1 cellular context compared by ENCODE assay signal in the genomic region with DNA sequence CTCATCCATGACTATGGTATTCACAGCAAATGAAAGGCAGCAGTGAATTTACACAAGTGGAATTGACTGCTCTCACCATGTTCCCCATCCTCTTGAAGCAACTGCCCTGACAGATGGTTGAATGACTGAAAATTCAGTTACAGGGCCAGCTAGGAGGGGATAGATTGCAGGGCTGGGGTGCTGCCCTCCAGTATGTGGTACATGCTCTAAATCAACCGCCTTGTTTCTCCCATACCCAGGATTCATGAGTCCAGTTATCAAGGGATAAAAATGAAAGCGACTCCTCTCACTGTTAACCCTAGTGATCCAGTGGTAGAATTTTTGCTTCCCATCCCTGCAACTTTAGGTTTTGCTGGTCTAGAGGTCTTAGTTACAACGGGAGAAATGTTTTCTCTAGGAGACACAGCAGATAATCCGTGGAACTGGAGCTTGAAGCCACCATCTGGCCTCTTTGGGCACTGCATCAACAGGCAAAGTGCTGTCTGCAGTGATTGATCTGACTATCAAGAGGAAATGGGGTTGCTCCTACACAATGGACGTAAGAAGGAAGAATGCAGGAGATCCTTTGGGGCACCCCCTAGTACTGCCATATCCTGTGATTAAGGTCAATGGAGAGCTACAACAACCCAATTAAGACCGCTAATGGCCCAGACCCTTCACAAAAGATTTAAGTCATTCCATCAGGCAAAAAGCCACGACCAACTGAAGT.
TF ChIP-seq lines count a peak whose summit lies in the region.

No MANE protein-coding gene starts in this region.

TF ChIP-seq in GM12878, 131 proteins besides CTCF, POLR2A, EP300 and RAD21 (continued from another document and continues in another):
- TF ChIP-seq, protein P1, sequence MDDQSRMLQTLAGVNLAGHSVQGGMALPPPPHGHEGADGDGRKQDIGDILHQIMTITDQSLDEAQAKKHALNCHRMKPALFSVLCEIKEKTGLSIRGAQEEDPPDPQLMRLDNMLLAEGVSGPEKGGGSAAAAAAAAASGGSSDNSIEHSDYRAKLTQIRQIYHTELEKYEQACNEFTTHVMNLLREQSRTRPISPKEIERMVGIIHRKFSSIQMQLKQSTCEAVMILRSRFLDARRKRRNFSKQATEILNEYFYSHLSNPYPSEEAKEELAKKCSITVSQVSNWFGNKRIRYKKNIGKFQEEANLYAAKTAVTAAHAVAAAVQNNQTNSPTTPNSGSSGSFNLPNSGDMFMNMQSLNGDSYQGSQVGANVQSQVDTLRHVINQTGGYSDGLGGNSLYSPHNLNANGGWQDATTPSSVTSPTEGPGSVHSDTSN (IDR thresholded peaks at IDR 0.05; ENCODE audit: insufficient replicate concordance, low read depth, low read length): peak; percentile 78
- no peak for TF ChIP-seq ZBED1 (IDR thresholded peaks at IDR 0.05; ENCODE audit: borderline replicate concordance)
- no peak for TF ChIP-seq BHLHE40 (IDR thresholded peaks at IDR 0.05; ENCODE audit: borderline replicate concordance in 1 of 2, low read depth in 2 of 2, low read length in 1 of 2)
- TF ChIP-seq MAX (IDR thresholded peaks at IDR 0.05; ENCODE audit: low read depth, low read length): no peak
- TF ChIP-seq ZNF274 (IDR thresholded peaks at IDR 0.05; ENCODE audit: insufficient read depth, insufficient read length): no peak
- TF ChIP-seq, protein P2, sequence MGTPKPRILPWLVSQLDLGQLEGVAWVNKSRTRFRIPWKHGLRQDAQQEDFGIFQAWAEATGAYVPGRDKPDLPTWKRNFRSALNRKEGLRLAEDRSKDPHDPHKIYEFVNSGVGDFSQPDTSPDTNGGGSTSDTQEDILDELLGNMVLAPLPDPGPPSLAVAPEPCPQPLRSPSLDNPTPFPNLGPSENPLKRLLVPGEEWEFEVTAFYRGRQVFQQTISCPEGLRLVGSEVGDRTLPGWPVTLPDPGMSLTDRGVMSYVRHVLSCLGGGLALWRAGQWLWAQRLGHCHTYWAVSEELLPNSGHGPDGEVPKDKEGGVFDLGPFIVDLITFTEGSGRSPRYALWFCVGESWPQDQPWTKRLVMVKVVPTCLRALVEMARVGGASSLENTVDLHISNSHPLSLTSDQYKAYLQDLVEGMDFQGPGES (IDR thresholded peaks at IDR 0.05): no peak
- TF ChIP-seq IKZF1 (conservative IDR thresholded peaks at IDR 0.05): no peak
- TF ChIP-seq ESRRA (IDR thresholded peaks at IDR 0.05; ENCODE audit: low read length): no peak
- no peak for TF ChIP-seq ZNF24 (IDR thresholded peaks at IDR 0.05)
- no peak for TF ChIP-seq JUNB (IDR thresholded peaks at IDR 0.05)
- no peak; a peak in 1 of 4 replicates for TF ChIP-seq IKZF2 (IDR thresholded peaks at IDR 0.05)
- no peak for TF ChIP-seq MEF2B (IDR thresholded peaks at IDR 0.05; ENCODE audit: partially characterized antibody, poor library complexity, severe bottlenecking)
- TF ChIP-seq STAT3 (IDR thresholded peaks at IDR 0.05; ENCODE audit: low read depth, low read length): no peak
- TF ChIP-seq FOS (IDR thresholded peaks at IDR 0.05; ENCODE audit: borderline replicate concordance, extremely low read depth, insufficient read length): no peak
- TF ChIP-seq SMARCA5 (IDR thresholded peaks at IDR 0.05): no peak
- no peak for TF ChIP-seq SREBF1 (IDR thresholded peaks at IDR 0.05; ENCODE audit: low read length)
- no peak for TF ChIP-seq BCL11A (IDR thresholded peaks at IDR 0.05; ENCODE audit: low read depth, low read length)
- TF ChIP-seq NRF1 (conservative IDR thresholded peaks at IDR 0.05; ENCODE audit: low read depth, low read length): no peak
- TF ChIP-seq MYB (IDR thresholded peaks at IDR 0.05; ENCODE audit: borderline replicate concordance, low read depth, low read length): no peak
- TF ChIP-seq SMAD5 (IDR thresholded peaks at IDR 0.05; ENCODE audit: low read depth): no peak
- peak; percentile 28; the same call in 1 of the 2 replicates for TF ChIP-seq IRF4 (IDR thresholded peaks at IDR 0.05; ENCODE audit: low read depth, low read length)
- TF ChIP-seq TCF7 (IDR thresholded peaks at IDR 0.05; ENCODE audit: borderline replicate concordance): no peak
- no peak for TF ChIP-seq HSF1 (IDR thresholded peaks at IDR 0.05; ENCODE audit: low read depth, low read length)
- no peak for TF ChIP-seq PAX8 (IDR thresholded peaks at IDR 0.05)
- no peak for TF ChIP-seq FOXK2 (IDR thresholded peaks at IDR 0.05)
- TF ChIP-seq, protein P3, sequence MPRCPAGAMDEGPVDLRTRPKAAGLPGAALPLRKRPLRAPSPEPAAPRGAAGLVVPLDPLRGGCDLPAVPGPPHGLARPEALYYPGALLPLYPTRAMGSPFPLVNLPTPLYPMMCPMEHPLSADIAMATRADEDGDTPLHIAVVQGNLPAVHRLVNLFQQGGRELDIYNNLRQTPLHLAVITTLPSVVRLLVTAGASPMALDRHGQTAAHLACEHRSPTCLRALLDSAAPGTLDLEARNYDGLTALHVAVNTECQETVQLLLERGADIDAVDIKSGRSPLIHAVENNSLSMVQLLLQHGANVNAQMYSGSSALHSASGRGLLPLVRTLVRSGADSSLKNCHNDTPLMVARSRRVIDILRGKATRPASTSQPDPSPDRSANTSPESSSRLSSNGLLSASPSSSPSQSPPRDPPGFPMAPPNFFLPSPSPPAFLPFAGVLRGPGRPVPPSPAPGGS (IDR thresholded peaks at IDR 0.05; ENCODE audit: borderline replicate concordance, insufficient read depth, low read depth, low read length, poor library complexity, severe bottlenecking): no peak
- TF ChIP-seq YY1 (IDR thresholded peaks at IDR 0.05; ENCODE audit: low read depth, low read length): peak; percentile 50; the same call in 1 of the 2 replicates
- TF ChIP-seq, protein P4, sequence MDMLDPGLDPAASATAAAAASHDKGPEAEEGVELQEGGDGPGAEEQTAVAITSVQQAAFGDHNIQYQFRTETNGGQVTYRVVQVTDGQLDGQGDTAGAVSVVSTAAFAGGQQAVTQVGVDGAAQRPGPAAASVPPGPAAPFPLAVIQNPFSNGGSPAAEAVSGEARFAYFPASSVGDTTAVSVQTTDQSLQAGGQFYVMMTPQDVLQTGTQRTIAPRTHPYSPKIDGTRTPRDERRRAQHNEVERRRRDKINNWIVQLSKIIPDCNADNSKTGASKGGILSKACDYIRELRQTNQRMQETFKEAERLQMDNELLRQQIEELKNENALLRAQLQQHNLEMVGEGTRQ (IDR thresholded peaks at IDR 0.05; ENCODE audit: borderline replicate concordance, low read depth, low read length): no peak
- TF ChIP-seq MTA3 (IDR thresholded peaks at IDR 0.05; ENCODE audit: borderline replicate concordance, low read length): no peak
- TF ChIP-seq HDAC6 (IDR thresholded peaks at IDR 0.05; ENCODE audit: unreplicated experiment): no peak
- TF ChIP-seq FOXM1 (IDR thresholded peaks at IDR 0.05; ENCODE audit: low read depth, low read length): no peak
- TF ChIP-seq CUX1 (IDR thresholded peaks at IDR 0.05; ENCODE audit: insufficient replicate concordance, low read depth, low read length): peak; percentile 32
- peak; percentile 66; the same call in 1 of the 2 replicates for TF ChIP-seq SMC3 (IDR thresholded peaks at IDR 0.05; ENCODE audit: borderline replicate concordance, low read length)
- TF ChIP-seq, protein P5, sequence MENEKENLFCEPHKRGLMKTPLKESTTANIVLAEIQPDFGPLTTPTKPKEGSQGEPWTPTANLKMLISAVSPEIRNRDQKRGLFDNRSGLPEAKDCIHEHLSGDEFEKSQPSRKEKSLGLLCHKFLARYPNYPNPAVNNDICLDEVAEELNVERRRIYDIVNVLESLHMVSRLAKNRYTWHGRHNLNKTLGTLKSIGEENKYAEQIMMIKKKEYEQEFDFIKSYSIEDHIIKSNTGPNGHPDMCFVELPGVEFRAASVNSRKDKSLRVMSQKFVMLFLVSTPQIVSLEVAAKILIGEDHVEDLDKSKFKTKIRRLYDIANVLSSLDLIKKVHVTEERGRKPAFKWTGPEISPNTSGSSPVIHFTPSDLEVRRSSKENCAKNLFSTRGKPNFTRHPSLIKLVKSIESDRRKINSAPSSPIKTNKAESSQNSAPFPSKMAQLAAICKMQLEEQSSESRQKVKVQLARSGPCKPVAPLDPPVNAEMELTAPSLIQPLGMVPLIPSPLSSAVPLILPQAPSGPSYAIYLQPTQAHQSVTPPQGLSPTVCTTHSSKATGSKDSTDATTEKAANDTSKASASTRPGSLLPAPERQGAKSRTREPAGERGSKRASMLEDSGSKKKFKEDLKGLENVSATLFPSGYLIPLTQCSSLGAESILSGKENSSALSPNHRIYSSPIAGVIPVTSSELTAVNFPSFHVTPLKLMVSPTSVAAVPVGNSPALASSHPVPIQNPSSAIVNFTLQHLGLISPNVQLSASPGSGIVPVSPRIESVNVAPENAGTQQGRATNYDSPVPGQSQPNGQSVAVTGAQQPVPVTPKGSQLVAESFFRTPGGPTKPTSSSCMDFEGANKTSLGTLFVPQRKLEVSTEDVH (IDR thresholded peaks at IDR 0.05; ENCODE audit: low read depth, partially characterized antibody): no peak
- TF ChIP-seq, protein P6, sequence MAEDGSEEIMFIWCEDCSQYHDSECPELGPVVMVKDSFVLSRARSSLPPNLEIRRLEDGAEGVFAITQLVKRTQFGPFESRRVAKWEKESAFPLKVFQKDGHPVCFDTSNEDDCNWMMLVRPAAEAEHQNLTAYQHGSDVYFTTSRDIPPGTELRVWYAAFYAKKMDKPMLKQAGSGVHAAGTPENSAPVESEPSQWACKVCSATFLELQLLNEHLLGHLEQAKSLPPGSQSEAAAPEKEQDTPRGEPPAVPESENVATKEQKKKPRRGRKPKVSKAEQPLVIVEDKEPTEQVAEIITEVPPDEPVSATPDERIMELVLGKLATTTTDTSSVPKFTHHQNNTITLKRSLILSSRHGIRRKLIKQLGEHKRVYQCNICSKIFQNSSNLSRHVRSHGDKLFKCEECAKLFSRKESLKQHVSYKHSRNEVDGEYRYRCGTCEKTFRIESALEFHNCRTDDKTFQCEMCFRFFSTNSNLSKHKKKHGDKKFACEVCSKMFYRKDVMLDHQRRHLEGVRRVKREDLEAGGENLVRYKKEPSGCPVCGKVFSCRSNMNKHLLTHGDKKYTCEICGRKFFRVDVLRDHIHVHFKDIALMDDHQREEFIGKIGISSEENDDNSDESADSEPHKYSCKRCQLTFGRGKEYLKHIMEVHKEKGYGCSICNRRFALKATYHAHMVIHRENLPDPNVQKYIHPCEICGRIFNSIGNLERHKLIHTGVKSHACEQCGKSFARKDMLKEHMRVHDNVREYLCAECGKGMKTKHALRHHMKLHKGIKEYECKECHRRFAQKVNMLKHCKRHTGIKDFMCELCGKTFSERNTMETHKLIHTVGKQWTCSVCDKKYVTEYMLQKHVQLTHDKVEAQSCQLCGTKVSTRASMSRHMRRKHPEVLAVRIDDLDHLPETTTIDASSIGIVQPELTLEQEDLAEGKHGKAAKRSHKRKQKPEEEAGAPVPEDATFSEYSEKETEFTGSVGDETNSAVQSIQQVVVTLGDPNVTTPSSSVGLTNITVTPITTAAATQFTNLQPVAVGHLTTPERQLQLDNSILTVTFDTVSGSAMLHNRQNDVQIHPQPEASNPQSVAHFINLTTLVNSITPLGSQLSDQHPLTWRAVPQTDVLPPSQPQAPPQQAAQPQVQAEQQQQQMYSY (CRISPR knock-in tag; IDR thresholded peaks at IDR 0.05): no peak
